ENCODE assay signal across 8 cellular contexts in the genomic region with DNA sequence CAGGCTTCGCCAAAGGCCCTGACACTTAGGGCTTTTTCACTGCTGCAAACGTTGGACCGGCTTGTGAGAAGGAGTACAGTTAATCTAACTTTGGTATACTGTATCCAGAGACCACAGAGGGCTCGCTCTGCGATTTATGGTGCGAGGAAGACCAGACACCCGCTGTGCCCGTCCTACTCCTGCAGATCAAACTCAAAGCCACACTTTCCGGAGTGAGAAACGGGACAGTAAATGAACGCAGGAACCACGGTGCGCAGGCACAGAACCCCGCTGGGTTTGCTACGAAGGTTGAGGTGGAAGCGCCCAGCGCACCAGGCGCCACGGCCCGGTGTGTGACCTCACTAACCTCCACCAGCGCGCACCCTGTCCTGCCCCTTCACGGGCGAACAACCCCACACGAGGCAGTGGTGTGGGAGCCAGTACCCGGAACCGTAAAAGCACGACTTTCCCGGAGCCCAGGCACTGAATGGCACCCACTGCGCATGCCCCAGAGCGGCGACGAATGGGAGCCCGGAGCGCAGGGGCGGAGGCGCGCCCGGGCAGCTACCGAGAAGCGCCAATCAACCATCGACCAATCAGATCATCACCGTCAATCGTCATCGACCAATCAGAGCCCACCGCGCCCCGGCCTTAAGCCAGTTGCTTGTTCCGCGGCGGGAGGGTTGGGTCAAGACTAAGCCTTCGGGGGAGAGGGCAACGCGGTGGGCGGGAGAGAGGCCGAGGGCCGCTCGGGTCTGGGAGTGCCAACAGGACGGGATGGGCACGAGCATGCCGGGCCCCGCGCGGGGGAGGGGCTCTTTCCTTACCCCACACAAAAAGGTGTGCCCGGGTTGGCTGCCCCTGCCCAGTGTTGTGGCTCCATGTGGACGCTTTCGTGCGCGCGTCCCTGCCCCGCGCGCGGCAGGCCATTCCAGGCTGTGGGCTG. TPM values are rescaled to one million over a fixed set of nuclear protein-coding genes. Genes with fewer than 3 reads are reported as not detected.
DNase-seq lines count a peak whose midpoint lies in the region; ATAC-seq lines count a peak whose summit lies in the region.

No MANE protein-coding gene starts in this region.

- no peaks in the 10 kb centered on the region for H3K9me3 Mint-ChIP-seq in activated CD4-positive, alpha-beta T cell treated with anti-CD3 and anti-CD28 coated beads, Interleukin-2, amount 10 ng/mL, durations not matched to agents 24 days and 14 days
- no peaks in the 10 kb centered on the region for H3K9me3 Mint-ChIP-seq in dendritic cell treated with granulocyte-macrophage colony-stimulating factor and Interleukin-4, amounts not matched to agents 40 ng/mL and 50 ng/mL, for 4 days

- H3K4me1 ChIP-seq in BLaER1 treated with 17β-estradiol and CSF1 and Interleukin-3, amounts not matched to agents 10 nM and 100 nM = peaks cover 0 to 14% (median 4%) of the 10 kb centered on the region in 10 experiments; a peak in 11 of 20 replicates

- peaks cover 0 to 8% (median 0%) of the 10 kb centered on the region in 11 experiments; a peak in 2 of 22 replicates for H3K36me3 ChIP-seq in BLaER1 treated with 17β-estradiol and CSF1 and Interleukin-3, amounts not matched to agents 10 nM and 100 nM

- H4K20me1 ChIP-seq in BLaER1 treated with 17β-estradiol and CSF1 and Interleukin-3, amounts not matched to agents 10 nM and 100 nM = no peaks in the 10 kb centered on the region; a peak in 2 of 22 replicates

- peak overlapping the region; percentile 51 to 75 (median 64) for H3K4me3 ChIP-seq in BLaER1 treated with 17β-estradiol and CSF1 and Interleukin-3, amounts not matched to agents 10 nM and 100 nM

- DNase-seq in NCI-H526 (lab: John Stamatoyannopoulos, UW) (peak; percentile 90 to 96), left lobe of liver (ENCODE audit: low spot score) (peak; percentile 95)
- DNase-seq in activated CD4-positive, alpha-beta T cell treated with anti-CD3 and anti-CD28 coated beads, Interleukin-2, amount 10 ng/mL, durations not matched to agents 24 days and 14 days = peak; percentile 97
- DNase-seq in stimulated activated CD4-positive, alpha-beta T cell treated with anti-CD3 and anti-CD28 coated beads, Interleukin-2, amount 100 ng/mL, for 24 hours = peak; percentile 86

- H3K27me3 Mint-ChIP-seq in activated CD4-positive, alpha-beta T cell treated with anti-CD3 and anti-CD28 coated beads, Interleukin-2, amount 10 ng/mL, durations not matched to agents 24 days and 14 days = no peaks in the 10 kb centered on the region
- H3K27me3 Mint-ChIP-seq in dendritic cell treated with granulocyte-macrophage colony-stimulating factor and Interleukin-4, amounts not matched to agents 40 ng/mL and 50 ng/mL, for 4 days = no peaks in the 10 kb centered on the region

- H3K9ac ChIP-seq in BLaER1 treated with 17β-estradiol and CSF1 and Interleukin-3, amounts not matched to agents 10 nM and 100 nM = peak overlapping the region; percentile 57 to 82 (median 76); a peak in 21 of 22 replicates

- H3K4me2 ChIP-seq in BLaER1 treated with 17β-estradiol and CSF1 and Interleukin-3, amounts not matched to agents 10 nM and 100 nM = peak overlapping the region; percentile 72 to 83 (median 78)

- peaks cover 0 to 27% (median 11%) of the 10 kb centered on the region in 11 experiments; a peak in 11 of 22 replicates for H3K27me3 ChIP-seq in BLaER1 treated with 17β-estradiol and CSF1 and Interleukin-3, amounts not matched to agents 10 nM and 100 nM

- ATAC-seq in GM19328 (IDR thresholded peaks at IDR 0.05; ENCODE audit: unreplicated experiment) = peak; percentile 89
- ATAC-seq in HG03469 (IDR thresholded peaks at IDR 0.05; ENCODE audit: unreplicated experiment) = peak; percentile 92
- peak; percentile 80 for ATAC-seq in left lobe of liver

- peak overlapping the region in 10 of 11 experiments; percentile 3 to 81 (median 75); a peak in 19 of 22 replicates for H3K27ac ChIP-seq in BLaER1 treated with 17β-estradiol and CSF1 and Interleukin-3, amounts not matched to agents 10 nM and 100 nM

- peaks cover 0 to 5% (median 0%) of the 10 kb centered on the region in 11 experiments; a peak in 2 of 22 replicates for H3K9me3 ChIP-seq in BLaER1 treated with 17β-estradiol and CSF1 and Interleukin-3, amounts not matched to agents 10 nM and 100 nM (replicated peaks in 1 of 11)

- peak overlapping the region; percentile 90 for H3K4me3 Mint-ChIP-seq in activated CD4-positive, alpha-beta T cell treated with anti-CD3 and anti-CD28 coated beads, Interleukin-2, amount 10 ng/mL, durations not matched to agents 24 days and 14 days
- peak overlapping the region; percentile 77 for H3K4me3 Mint-ChIP-seq in dendritic cell treated with granulocyte-macrophage colony-stimulating factor and Interleukin-4, amounts not matched to agents 40 ng/mL and 50 ng/mL, for 4 days

- intact Hi-C loops in activated CD4-positive, alpha-beta T cell treated with anti-CD3 and anti-CD28 coated beads, Interleukin-2, amount 10 ng/mL, durations not matched to agents 24 days and 14 days (cut with micrococcal nuclease) = loop anchor here (1.0 to 10.0 kb wide), 3 partner anchors 20 to 64 kb away; a partner anchor contains a TSS
- intact Hi-C loops in dendritic cell treated with granulocyte-macrophage colony-stimulating factor and Interleukin-4, amounts not matched to agents 40 ng/mL and 50 ng/mL, for 4 days (cut with micrococcal nuclease) = loop anchor here (2.0 to 10.0 kb wide), 2 partner anchors 22 to 56 kb away; a partner anchor contains a TSS

- H3K36me3 Mint-ChIP-seq in activated CD4-positive, alpha-beta T cell treated with anti-CD3 and anti-CD28 coated beads, Interleukin-2, amount 10 ng/mL, durations not matched to agents 24 days and 14 days (ENCODE audit: low read depth) = peaks cover 1% of the 10 kb centered on the region
- no peaks in the 10 kb centered on the region for H3K36me3 Mint-ChIP-seq in dendritic cell treated with granulocyte-macrophage colony-stimulating factor and Interleukin-4, amounts not matched to agents 40 ng/mL and 50 ng/mL, for 4 days (ENCODE audit: low read depth)

- H3K4me1 Mint-ChIP-seq in activated CD4-positive, alpha-beta T cell treated with anti-CD3 and anti-CD28 coated beads, Interleukin-2, amount 10 ng/mL, durations not matched to agents 24 days and 14 days = peaks cover 3% of the 10 kb centered on the region
- peaks cover 9% of the 10 kb centered on the region for H3K4me1 Mint-ChIP-seq in dendritic cell treated with granulocyte-macrophage colony-stimulating factor and Interleukin-4, amounts not matched to agents 40 ng/mL and 50 ng/mL, for 4 days (ENCODE audit: low read depth)

- peak overlapping the region; percentile 90 for H3K27ac Mint-ChIP-seq in activated CD4-positive, alpha-beta T cell treated with anti-CD3 and anti-CD28 coated beads, Interleukin-2, amount 10 ng/mL, durations not matched to agents 24 days and 14 days
- H3K27ac Mint-ChIP-seq in dendritic cell treated with granulocyte-macrophage colony-stimulating factor and Interleukin-4, amounts not matched to agents 40 ng/mL and 50 ng/mL, for 4 days = peak overlapping the region; percentile 81

RNA-seq across cellular contexts. Expression of a gene that starts 21.3 kb away (rescaled TPM):
- total RNA-seq in activated CD4-positive, alpha-beta T cell treated with anti-CD3 and anti-CD28 coated beads, Interleukin-2, amount 10 ng/mL, durations not matched to agents 24 days and 14 days = 38.7 and 40.8 TPM in 2 replicates
- 49.4 TPM for total RNA-seq in left lobe of liver

RNA-seq across cellular contexts. Expression of a gene that starts 22.6 kb away (rescaled TPM):
- 24.7 TPM in 2 replicates for total RNA-seq in activated CD4-positive, alpha-beta T cell treated with anti-CD3 and anti-CD28 coated beads, Interleukin-2, amount 10 ng/mL, durations not matched to agents 24 days and 14 days
- 11.5 TPM for total RNA-seq in left lobe of liver

RNA-seq across cellular contexts. Expression of a gene that starts 27.2 kb away (rescaled TPM):
- total RNA-seq in activated CD4-positive, alpha-beta T cell treated with anti-CD3 and anti-CD28 coated beads, Interleukin-2, amount 10 ng/mL, durations not matched to agents 24 days and 14 days = 12.5 and 15.9 TPM in 2 replicates
- 5.4 TPM for total RNA-seq in left lobe of liver

RNA-seq across cellular contexts. Expression of a gene that starts 42.2 kb away (rescaled TPM):
- 4.4 and 4.5 TPM in 2 replicates for total RNA-seq in activated CD4-positive, alpha-beta T cell treated with anti-CD3 and anti-CD28 coated beads, Interleukin-2, amount 10 ng/mL, durations not matched to agents 24 days and 14 days
- total RNA-seq in left lobe of liver = 4.7 TPM

RNA-seq across cellular contexts. Expression of a gene that starts 57.8 kb away (rescaled TPM):
- 28.8 and 30.8 TPM in 2 replicates for total RNA-seq in activated CD4-positive, alpha-beta T cell treated with anti-CD3 and anti-CD28 coated beads, Interleukin-2, amount 10 ng/mL, durations not matched to agents 24 days and 14 days
- 16.8 TPM for total RNA-seq in left lobe of liver

Comparison
In these comparisons a context has a peak if more than half of its experiments do, and no peak if none do; other contexts are left out.
1. Peak in every context shown above with its lines: DNase-seq, ATAC-seq, H3K4me3 ChIP-seq and H3K27ac ChIP-seq.